In the genomic region with DNA sequence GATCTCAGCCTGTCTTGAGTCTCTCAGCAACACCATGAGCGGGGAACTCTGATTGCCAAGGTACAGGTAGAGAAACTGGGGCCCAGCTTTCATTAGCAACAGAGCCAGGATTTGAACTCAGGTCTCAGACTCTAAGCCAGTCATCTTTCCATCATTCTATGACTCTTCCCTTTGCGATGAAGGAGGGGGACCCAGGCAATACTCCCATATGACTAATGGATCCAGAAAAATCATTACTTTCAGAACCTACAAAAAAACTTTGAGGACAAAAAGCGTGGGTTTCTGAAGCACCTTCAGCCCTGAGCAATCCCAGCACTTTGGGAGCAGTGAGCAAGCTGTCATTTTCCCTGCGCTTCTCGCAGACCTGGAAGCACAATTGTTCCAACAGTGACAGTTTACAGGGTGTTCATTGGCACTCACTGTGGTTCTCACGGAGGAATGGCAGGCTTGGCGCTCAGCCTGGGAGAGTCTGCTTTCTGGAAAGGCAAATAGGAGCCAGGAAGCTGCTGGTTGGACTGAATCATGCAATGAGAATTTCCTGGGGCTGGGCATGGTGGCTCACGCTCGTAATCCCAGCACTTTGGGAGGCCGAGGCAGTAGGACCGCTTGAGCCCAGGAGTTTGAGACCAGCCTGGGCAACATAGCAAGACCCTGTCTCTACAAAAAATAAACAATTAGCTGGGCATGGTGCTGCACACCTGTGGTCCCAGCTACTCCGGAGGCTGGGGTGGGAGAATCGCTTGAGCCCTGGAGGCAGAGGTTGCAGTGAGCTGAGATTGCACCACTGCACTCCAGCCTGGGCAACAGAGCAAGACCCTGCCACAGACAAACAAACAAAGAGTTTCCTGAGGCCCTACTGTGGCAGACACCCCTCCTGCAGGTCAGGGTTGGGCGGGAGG, we compare ENCODE assay signal across 9 cellular contexts. TPM values are rescaled to one million over a fixed set of nuclear protein-coding genes. Genes with fewer than 3 reads are reported as not detected.
DNase-seq lines count a peak whose midpoint lies in the region; ATAC-seq and TF ChIP-seq lines count a peak whose summit lies in the region.
"Had no signal": no experiment of that assay in that cellular context is flagged by ENCODE, and none has a peak within 500 bp of the region (broad histone marks: within the 10 kb centered on the region; RNA-seq: fewer than 3 reads in every experiment).

No MANE protein-coding gene starts in this region.

- peak overlapping the region; percentile 74 for H3K4me2 ChIP-seq in SK-N-SH

- peak overlapping the region; percentile 82; the same call in 1 of the 2 replicates for H2AFZ ChIP-seq in SK-N-SH (ENCODE audit: low read depth)
- H2AFZ ChIP-seq: parathyroid adenoma had no signal

- peak overlapping the region in 1 of 2 experiments; percentile 97; a peak in 2 of 4 replicates for H3K27ac ChIP-seq in SK-N-SH (ENCODE audit: low read depth in 2 of 2, low read length in 1 of 2)
- H3K27ac ChIP-seq: parathyroid adenoma had no signal

- H3K4me3 ChIP-seq in SK-N-SH (ENCODE audit: low read depth in 2 of 2, low read length in 1 of 2) (peak overlapping the region in 1 of 2 experiments; percentile 47; a peak in 1 of 4 replicates), H7 (ENCODE audit: insufficient read depth, low read depth, low read length) (no peak overlapping the region)

- no peaks in the 10 kb centered on the region for H3K9me2 ChIP-seq in SK-N-SH

- peak overlapping the region; percentile 75; the same call in 1 of the 2 replicates for H3K9ac ChIP-seq in SK-N-SH
- H3K9ac ChIP-seq: parathyroid adenoma had no signal

- intact Hi-C loops in posterior vena cava (cut with DNase I), result loop anchor here (2.0 to 5.0 kb wide), 2 partner anchors 67 to 69 kb away; no protein-coding TSS in a partner anchor

- peaks cover 15% of the 10 kb centered on the region for H3F3A ChIP-seq in SK-N-SH (replicated peaks; ENCODE audit: insufficient read depth)

- CTCF ChIA-PET in SK-N-SH (lab: Yijun Ruan, JAX), result interaction anchor here (1.1 to 7.5 kb wide), 5 partner anchors 10 to 67 kb away, joined by 3 to 82 read pairs (median 6); no protein-coding TSS in a partner anchor

- H4K20me1 ChIP-seq in SK-N-SH (ENCODE audit: insufficient read depth), result no peaks in the 10 kb centered on the region

- no peaks in the 10 kb centered on the region; a peak in 1 of 4 replicates for H3K4me1 ChIP-seq in SK-N-SH (ENCODE audit: control insufficient read depth in 1 of 2, insufficient read depth in 2 of 2, low read depth in 1 of 2, low read length in 1 of 2)
- H3K4me1 ChIP-seq: parathyroid adenoma had no signal

- peak; percentile 45 for DNase-seq in GOT3 (lab: John Stamatoyannopoulos, UW)
- DNase-seq in SK-N-SH, result no peak
- DNase-seq in fibroblast of the conjunctiva (ENCODE audit: low read depth), result peak; percentile 67
- peak; percentile 92 for DNase-seq in posterior vena cava (ENCODE audit: low spot score)
- DNase-seq in mesenteric fat pad (ENCODE audit: low spot score), result no peak
- DNase-seq in NOMO-1 treated with dmso at 0.1 percent for 144 hours (lab: John Stamatoyannopoulos, UW; ENCODE audit: unreplicated experiment), result no peak
- DNase-seq in H7, result no peak

- H3K9me3 ChIP-seq in SK-N-SH, result no peaks in the 10 kb centered on the region

- no peak for ATAC-seq in HG02623 (IDR thresholded peaks at IDR 0.05; ENCODE audit: unreplicated experiment)

- no peak for TF ChIP-seq CTCF in SK-N-SH (IDR thresholded peaks at IDR 0.05)

- H3K36me3 ChIP-seq in SK-N-SH (replicated peaks in 1 of 2; ENCODE audit: control insufficient read depth in 1 of 2, insufficient read depth in 2 of 2, low read length in 1 of 2) (no peaks in the 10 kb centered on the region), H7 (replicated peaks; ENCODE audit: control insufficient read depth, insufficient read depth, low read length) (no peaks in the 10 kb centered on the region)

- WGBS in SK-N-SH (ENCODE audit: low lambda C conversion rate), result 32% methylated on average over 12 of the region's 14 CpGs

- TF ChIP-seq EP300 in SK-N-SH (IDR thresholded peaks at IDR 0.05; ENCODE audit: borderline replicate concordance in 1 of 2, low read depth in 1 of 2, low read length in 1 of 2), result peak in 1 of 2 experiments; percentile 14; a peak in 1 of 4 replicates

- no peak for TF ChIP-seq RAD21 in SK-N-SH (IDR thresholded peaks at IDR 0.05; ENCODE audit: low read length)

- H3K27me3 ChIP-seq in SK-N-SH (ENCODE audit: insufficient read depth), result no peaks in the 10 kb centered on the region
- no peaks in the 10 kb centered on the region for H3K27me3 ChIP-seq in H7 (ENCODE audit: control insufficient read depth, insufficient read depth, low read length)

- POLR2A ChIA-PET in SK-N-SH (lab: Yijun Ruan, JAX), result no interaction called here

- no peaks in the 10 kb centered on the region for H3K79me2 ChIP-seq in SK-N-SH (ENCODE audit: insufficient read depth)
- H3K79me2 ChIP-seq: parathyroid adenoma had no signal

TF ChIP-seq in SK-N-SH, 30 proteins besides CTCF, POLR2A, EP300 and RAD21:
- TF ChIP-seq RCOR1 (IDR thresholded peaks at IDR 0.05; ENCODE audit: low read length) (no peak), PBX3 (IDR thresholded peaks at IDR 0.05) (peak; percentile 87), MAX (IDR thresholded peaks at IDR 0.05; ENCODE audit: low read depth) (0 out of 2 replicates have a peak, but pooled peaks have one; percentile 48), FOSL2 (IDR thresholded peaks at IDR 0.05; ENCODE audit: borderline replicate concordance, low read depth) (peak; percentile 63; the same call in 1 of the 2 replicates), SIN3A (IDR thresholded peaks at IDR 0.05; ENCODE audit: borderline replicate concordance, low read depth, low read length) (no peak), TAF1 (IDR thresholded peaks at IDR 0.05; ENCODE audit: borderline replicate concordance, low read depth, low read length) (no peak), JUND (IDR thresholded peaks at IDR 0.05) (peak; percentile 55), TCF12 (IDR thresholded peaks at IDR 0.05) (peak; percentile 53; the same call in 1 of the 2 replicates), NFIC (IDR thresholded peaks at IDR 0.05; ENCODE audit: borderline replicate concordance) (peak; percentile 82)

RNA-seq across cellular contexts. Expression of gene SLC2A7, which starts 40.1 kb away (rescaled TPM):
- not detected in 2 replicates for polyA plus RNA-seq in SK-N-SH (2012; rRNA removed)
- polyA plus RNA-seq in SK-N-SH (2012; cell fraction: cytosol; rRNA removed), result not detected in 2 replicates
- polyA plus RNA-seq in SK-N-SH (2012; cell fraction: nucleus; rRNA removed), result not detected in 2 replicates
- not detected for total RNA-seq in posterior vena cava
- total RNA-seq in mesenteric fat pad, result not detected
- total RNA-seq in H7 (2014; rRNA removed; shearing (Covaris generic)), result not detected in 2 replicates

RNA-seq across cellular contexts. Expression of gene CA6, which starts 40.5 kb away (rescaled TPM):
- not detected in 2 replicates for polyA plus RNA-seq in SK-N-SH (2012; rRNA removed)
- polyA plus RNA-seq in SK-N-SH (2012; cell fraction: cytosol; rRNA removed), result not detected in 2 replicates
- not detected in 2 replicates for polyA plus RNA-seq in SK-N-SH (2012; cell fraction: nucleus; rRNA removed)
- total RNA-seq in posterior vena cava (not detected), mesenteric fat pad (not detected)
- not detected in 2 replicates for total RNA-seq in H7 (2014; rRNA removed; shearing (Covaris generic))

Comparison
In these comparisons a context has a peak if more than half of its experiments do, and no peak if none do; other contexts are left out.
1. DNase-seq: peak in GOT3 (single experiment), fibroblast of the conjunctiva (single experiment) and posterior vena cava (single experiment); none in SK-N-SH (single experiment), mesenteric fat pad (single experiment), NOMO-1 treated with dmso at 0.1 percent for 144 hours (single experiment) and H7 (single experiment).